Comparison of ENCODE assay signal across 1 cellular context in the genomic region with DNA sequence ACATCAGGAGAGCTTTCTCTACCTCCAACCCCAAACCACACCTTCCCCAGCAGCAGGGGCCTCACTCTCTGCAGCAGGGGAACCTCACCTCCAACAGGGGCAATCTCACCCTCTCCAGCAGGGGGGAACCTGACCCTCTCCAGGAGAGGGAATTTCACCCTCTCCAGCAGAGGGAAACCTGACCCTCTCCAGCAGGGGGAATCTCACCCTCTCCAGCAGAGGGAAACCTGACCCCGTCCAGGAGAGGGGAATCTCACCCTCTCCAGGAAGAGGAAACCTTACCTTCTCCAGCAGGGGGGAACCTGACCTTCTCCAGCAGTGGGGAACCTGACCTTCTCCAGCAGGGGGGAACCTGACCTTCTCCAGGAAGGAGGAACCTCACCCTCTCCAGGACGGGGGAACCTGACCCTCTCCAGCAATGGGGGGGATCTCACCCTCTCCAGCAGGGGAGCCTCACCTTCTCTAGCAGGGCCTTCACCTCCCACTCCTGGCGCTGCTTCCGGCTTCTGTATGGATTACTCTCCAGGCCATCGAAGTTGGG.
A peak's percentile ranks its signal among the peaks of the same experiment; 100 is the strongest.
TF ChIP-seq lines count a peak whose summit lies in the region.

No MANE protein-coding gene starts in this region.

TF ChIP-seq in HepG2, 621 proteins besides CTCF, POLR2A, EP300 and RAD21 (continued from another document and continues in another):
- TF ChIP-seq, protein P1, sequence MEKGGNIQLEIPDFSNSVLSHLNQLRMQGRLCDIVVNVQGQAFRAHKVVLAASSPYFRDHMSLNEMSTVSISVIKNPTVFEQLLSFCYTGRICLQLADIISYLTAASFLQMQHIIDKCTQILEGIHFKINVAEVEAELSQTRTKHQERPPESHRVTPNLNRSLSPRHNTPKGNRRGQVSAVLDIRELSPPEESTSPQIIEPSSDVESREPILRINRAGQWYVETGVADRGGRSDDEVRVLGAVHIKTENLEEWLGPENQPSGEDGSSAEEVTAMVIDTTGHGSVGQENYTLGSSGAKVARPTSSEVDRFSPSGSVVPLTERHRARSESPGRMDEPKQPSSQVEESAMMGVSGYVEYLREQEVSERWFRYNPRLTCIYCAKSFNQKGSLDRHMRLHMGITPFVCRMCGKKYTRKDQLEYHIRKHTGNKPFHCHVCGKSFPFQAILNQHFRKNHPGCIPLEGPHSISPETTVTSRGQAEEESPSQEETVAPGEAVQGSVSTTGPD (CRISPR knock-in tag; IDR thresholded peaks at IDR 0.05), result no peak
- no peak for TF ChIP-seq RBM22 (optimal IDR thresholded peaks at IDR 0.05; ENCODE audit: low read length)
- TF ChIP-seq SNAPC2 (CRISPR knock-in tag; IDR thresholded peaks at IDR 0.05), result no peak
- TF ChIP-seq SKI (IDR thresholded peaks at IDR 0.05; ENCODE audit: partially characterized antibody), result no peak
- peak; percentile 26; the same call in 1 of the 2 replicates for TF ChIP-seq RXRB (CRISPR knock-in tag; IDR thresholded peaks at IDR 0.05; ENCODE audit: borderline replicate concordance)
- TF ChIP-seq ZNF703 (CRISPR knock-in tag; IDR thresholded peaks at IDR 0.05; ENCODE audit: borderline replicate concordance), result no peak
- TF ChIP-seq ZNF883 (CRISPR knock-in tag; IDR thresholded peaks at IDR 0.05; ENCODE audit: not compliant biosample characterization), result no peak
- peak; percentile 60; the same call in 1 of the 2 replicates for TF ChIP-seq NR2C2 (CRISPR knock-in tag; IDR thresholded peaks at IDR 0.05; ENCODE audit: borderline replicate concordance)
- TF ChIP-seq CSRNP2 (CRISPR knock-in tag; conservative IDR thresholded peaks at IDR 0.05; ENCODE audit: low read depth), result no peak
- no peak for TF ChIP-seq FOXK1 (CRISPR knock-in tag; IDR thresholded peaks at IDR 0.05; ENCODE audit: borderline replicate concordance, low read depth)
- TF ChIP-seq, protein P2, sequence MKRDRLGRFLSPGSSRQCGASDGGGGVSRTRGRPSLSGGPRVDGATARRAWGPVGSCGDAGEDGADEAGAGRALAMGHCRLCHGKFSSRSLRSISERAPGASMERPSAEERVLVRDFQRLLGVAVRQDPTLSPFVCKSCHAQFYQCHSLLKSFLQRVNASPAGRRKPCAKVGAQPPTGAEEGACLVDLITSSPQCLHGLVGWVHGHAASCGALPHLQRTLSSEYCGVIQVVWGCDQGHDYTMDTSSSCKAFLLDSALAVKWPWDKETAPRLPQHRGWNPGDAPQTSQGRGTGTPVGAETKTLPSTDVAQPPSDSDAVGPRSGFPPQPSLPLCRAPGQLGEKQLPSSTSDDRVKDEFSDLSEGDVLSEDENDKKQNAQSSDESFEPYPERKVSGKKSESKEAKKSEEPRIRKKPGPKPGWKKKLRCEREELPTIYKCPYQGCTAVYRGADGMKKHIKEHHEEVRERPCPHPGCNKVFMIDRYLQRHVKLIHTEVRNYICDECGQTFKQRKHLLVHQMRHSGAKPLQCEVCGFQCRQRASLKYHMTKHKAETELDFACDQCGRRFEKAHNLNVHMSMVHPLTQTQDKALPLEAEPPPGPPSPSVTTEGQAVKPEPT (CRISPR knock-in tag; IDR thresholded peaks at IDR 0.05; ENCODE audit: low read depth), result no peak
- TF ChIP-seq ARID4A (CRISPR knock-in tag; IDR thresholded peaks at IDR 0.05; ENCODE audit: borderline replicate concordance), result peak; percentile 75
- no peak; the same call in 1 of the 2 replicates for TF ChIP-seq RXRA (CRISPR knock-in tag; IDR thresholded peaks at IDR 0.05)
- TF ChIP-seq RFX5 (IDR thresholded peaks at IDR 0.05; ENCODE audit: low read depth, low read length), result no peak
- no peak for TF ChIP-seq IRX3 (CRISPR knock-in tag; IDR thresholded peaks at IDR 0.05; ENCODE audit: borderline replicate concordance, low read depth)
- TF ChIP-seq CHD4 (IDR thresholded peaks at IDR 0.05; ENCODE audit: borderline replicate concordance, low read length), result no peak
- no peak for TF ChIP-seq ZNF451 (CRISPR knock-in tag; IDR thresholded peaks at IDR 0.05)
- no peak for TF ChIP-seq ZNF619 (CRISPR knock-in tag; IDR thresholded peaks at IDR 0.05)
- no peak for TF ChIP-seq RARG (CRISPR knock-in tag; IDR thresholded peaks at IDR 0.05; ENCODE audit: low read depth)
- TF ChIP-seq ZFY (CRISPR knock-in tag; IDR thresholded peaks at IDR 0.05), result no peak
- no peak for TF ChIP-seq ZNF205 (CRISPR knock-in tag; IDR thresholded peaks at IDR 0.05)
- TF ChIP-seq, protein P3, sequence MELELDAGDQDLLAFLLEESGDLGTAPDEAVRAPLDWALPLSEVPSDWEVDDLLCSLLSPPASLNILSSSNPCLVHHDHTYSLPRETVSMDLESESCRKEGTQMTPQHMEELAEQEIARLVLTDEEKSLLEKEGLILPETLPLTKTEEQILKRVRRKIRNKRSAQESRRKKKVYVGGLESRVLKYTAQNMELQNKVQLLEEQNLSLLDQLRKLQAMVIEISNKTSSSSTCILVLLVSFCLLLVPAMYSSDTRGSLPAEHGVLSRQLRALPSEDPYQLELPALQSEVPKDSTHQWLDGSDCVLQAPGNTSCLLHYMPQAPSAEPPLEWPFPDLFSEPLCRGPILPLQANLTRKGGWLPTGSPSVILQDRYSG (CRISPR knock-in tag; IDR thresholded peaks at IDR 0.05), result no peak
- TF ChIP-seq TRIM22 (IDR thresholded peaks at IDR 0.05), result no peak
- TF ChIP-seq HNRNPK (IDR thresholded peaks at IDR 0.05; ENCODE audit: low read depth, low read length, poor library complexity, severe bottlenecking), result no peak
- no peak for TF ChIP-seq ELF4 (CRISPR knock-in tag; IDR thresholded peaks at IDR 0.05; ENCODE audit: borderline replicate concordance)
- TF ChIP-seq ZBTB7B (CRISPR knock-in tag; IDR thresholded peaks at IDR 0.05), result no peak
- no peak for TF ChIP-seq ZNF275 (CRISPR knock-in tag; IDR thresholded peaks at IDR 0.05; ENCODE audit: borderline replicate concordance)
- no peak for TF ChIP-seq CENPX (CRISPR knock-in tag; IDR thresholded peaks at IDR 0.05)
- TF ChIP-seq NCOR1 (IDR thresholded peaks at IDR 0.05; ENCODE audit: borderline replicate concordance, low read length), result no peak
- no peak for TF ChIP-seq KLF11 (CRISPR knock-in tag; IDR thresholded peaks at IDR 0.05)
- TF ChIP-seq FOXA3 (CRISPR knock-in tag; IDR thresholded peaks at IDR 0.05), result no peak
- TF ChIP-seq NBN (conservative IDR thresholded peaks at IDR 0.05), result no peak
- TF ChIP-seq RBM39 (IDR thresholded peaks at IDR 0.05; ENCODE audit: low read depth, low read length, poor library complexity, severe bottlenecking), result no peak
- no peak for TF ChIP-seq TAF1 (CRISPR knock-in tag; IDR thresholded peaks at IDR 0.05)
- TF ChIP-seq HOXA5 (CRISPR knock-in tag; IDR thresholded peaks at IDR 0.05), result no peak
- TF ChIP-seq, protein P4, sequence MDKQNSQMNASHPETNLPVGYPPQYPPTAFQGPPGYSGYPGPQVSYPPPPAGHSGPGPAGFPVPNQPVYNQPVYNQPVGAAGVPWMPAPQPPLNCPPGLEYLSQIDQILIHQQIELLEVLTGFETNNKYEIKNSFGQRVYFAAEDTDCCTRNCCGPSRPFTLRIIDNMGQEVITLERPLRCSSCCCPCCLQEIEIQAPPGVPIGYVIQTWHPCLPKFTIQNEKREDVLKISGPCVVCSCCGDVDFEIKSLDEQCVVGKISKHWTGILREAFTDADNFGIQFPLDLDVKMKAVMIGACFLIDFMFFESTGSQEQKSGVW (CRISPR knock-in tag; IDR thresholded peaks at IDR 0.05; ENCODE audit: borderline replicate concordance), result no peak
- no peak for TF ChIP-seq ZNF292 (CRISPR knock-in tag; IDR thresholded peaks at IDR 0.05; ENCODE audit: borderline replicate concordance, low read depth)
- TF ChIP-seq ETV5 (CRISPR knock-in tag; IDR thresholded peaks at IDR 0.05; ENCODE audit: borderline replicate concordance), result peak; percentile 31; the same call in 1 of the 2 replicates
- TF ChIP-seq SP5 (CRISPR knock-in tag; IDR thresholded peaks at IDR 0.05; ENCODE audit: borderline replicate concordance, low read depth), result no peak
- TF ChIP-seq NFKBIZ (CRISPR knock-in tag; IDR thresholded peaks at IDR 0.05), result no peak
- no peak for TF ChIP-seq ZNF709 (CRISPR knock-in tag; IDR thresholded peaks at IDR 0.05)
- no peak for TF ChIP-seq NFE2L2 (IDR thresholded peaks at IDR 0.05; ENCODE audit: low read length)
- no peak for TF ChIP-seq U2AF1 (optimal IDR thresholded peaks at IDR 0.05; ENCODE audit: low read depth, low read length)
- TF ChIP-seq, protein P5, sequence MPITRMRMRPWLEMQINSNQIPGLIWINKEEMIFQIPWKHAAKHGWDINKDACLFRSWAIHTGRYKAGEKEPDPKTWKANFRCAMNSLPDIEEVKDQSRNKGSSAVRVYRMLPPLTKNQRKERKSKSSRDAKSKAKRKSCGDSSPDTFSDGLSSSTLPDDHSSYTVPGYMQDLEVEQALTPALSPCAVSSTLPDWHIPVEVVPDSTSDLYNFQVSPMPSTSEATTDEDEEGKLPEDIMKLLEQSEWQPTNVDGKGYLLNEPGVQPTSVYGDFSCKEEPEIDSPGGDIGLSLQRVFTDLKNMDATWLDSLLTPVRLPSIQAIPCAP (CRISPR knock-in tag; IDR thresholded peaks at IDR 0.05; ENCODE audit: low read depth), result no peak
- no peak for TF ChIP-seq ZNF775 (CRISPR knock-in tag; IDR thresholded peaks at IDR 0.05; ENCODE audit: borderline replicate concordance)
- TF ChIP-seq ZNF530 (CRISPR knock-in tag; IDR thresholded peaks at IDR 0.05; ENCODE audit: low read depth), result no peak
- TF ChIP-seq ZNF629 (CRISPR knock-in tag; conservative IDR thresholded peaks at IDR 0.05), result no peak
- no peak for TF ChIP-seq NCOA2 (CRISPR knock-in tag; IDR thresholded peaks at IDR 0.05)
- TF ChIP-seq ZSCAN20 (CRISPR knock-in tag; IDR thresholded peaks at IDR 0.05; ENCODE audit: borderline replicate concordance), result no peak
- TF ChIP-seq SMAD9 (CRISPR knock-in tag; IDR thresholded peaks at IDR 0.05), result no peak
- no peak for TF ChIP-seq ZFP36 (IDR thresholded peaks at IDR 0.05; ENCODE audit: borderline replicate concordance, low read depth, low read length, partially characterized antibody)
- no peak for TF ChIP-seq MED13 (CRISPR knock-in tag; IDR thresholded peaks at IDR 0.05)
- TF ChIP-seq, protein P6, sequence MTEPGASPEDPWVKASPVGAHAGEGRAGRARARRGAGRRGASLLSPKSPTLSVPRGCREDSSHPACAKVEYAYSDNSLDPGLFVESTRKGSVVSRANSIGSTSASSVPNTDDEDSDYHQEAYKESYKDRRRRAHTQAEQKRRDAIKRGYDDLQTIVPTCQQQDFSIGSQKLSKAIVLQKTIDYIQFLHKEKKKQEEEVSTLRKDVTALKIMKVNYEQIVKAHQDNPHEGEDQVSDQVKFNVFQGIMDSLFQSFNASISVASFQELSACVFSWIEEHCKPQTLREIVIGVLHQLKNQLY (CRISPR knock-in tag; IDR thresholded peaks at IDR 0.05), result no peak
- no peak for TF ChIP-seq ZNF7 (CRISPR knock-in tag; IDR thresholded peaks at IDR 0.05)
- no peak for TF ChIP-seq ARID2 (CRISPR knock-in tag; IDR thresholded peaks at IDR 0.05; ENCODE audit: borderline replicate concordance)
- no peak for TF ChIP-seq CHD2 (IDR thresholded peaks at IDR 0.05; ENCODE audit: low read depth, low read length)
- no peak for TF ChIP-seq RELA (CRISPR knock-in tag; IDR thresholded peaks at IDR 0.05)
- no peak for TF ChIP-seq ZNF749 (CRISPR knock-in tag; IDR thresholded peaks at IDR 0.05; ENCODE audit: borderline replicate concordance)
